Comparison of ENCODE assay signal across 14 cellular contexts in genomic region chr1:59595774-59596173, GRCh38.
A peak's percentile ranks its signal among the peaks of the same experiment; 100 is the strongest.
DNase-seq lines count a peak whose midpoint lies in the region; ATAC-seq, FAIRE-seq and TF ChIP-seq lines count a peak whose summit lies in the region.
"Had no signal": no experiment of that assay in that cellular context is flagged by ENCODE, and none has a peak within 500 bp of the region (broad histone marks: within the 10 kb centered on the region; RNA-seq: fewer than 3 reads in every experiment).

No MANE protein-coding gene starts in this region.

- H3K27me3 ChIP-seq in endothelial cell of umbilical vein (ENCODE audit: control insufficient read depth in 2 of 2, insufficient read depth in 2 of 2, low read length in 2 of 2) (no peaks in the 10 kb centered on the region), prostate gland (replicated peaks; ENCODE audit: insufficient read depth) (no peaks in the 10 kb centered on the region)

- no peaks in the 10 kb centered on the region for H3K27me3 Mint-ChIP-seq in activated naive CD8-positive, alpha-beta T cell treated with anti-CD3 and anti-CD28 coated beads, Interleukin-2, amount 50 U/mL, for 24 hours
- H3K27me3 Mint-ChIP-seq in progenitor cell of endocrine pancreas = no peaks in the 10 kb centered on the region
- H3K27me3 Mint-ChIP-seq: naive thymus-derived CD8-positive, alpha-beta T cell had no signal

- no peak for TF ChIP-seq CTCF in endothelial cell of umbilical vein (IDR thresholded peaks at IDR 0.05; ENCODE audit: extremely low read depth in 1 of 2, insufficient read depth in 1 of 2, low read depth in 1 of 2, low read length in 2 of 2)
- TF ChIP-seq CTCF in prostate gland (IDR thresholded peaks at IDR 0.05) = peak in 2 of 4 experiments; percentile 32 to 42
- no peak for TF ChIP-seq CTCF in progenitor cell of endocrine pancreas (IDR thresholded peaks at IDR 0.05; ENCODE audit: unreplicated experiment)

- H4K20me1 ChIP-seq in endothelial cell of umbilical vein (replicated peaks; ENCODE audit: control insufficient read depth, extremely low read depth, insufficient read depth, low read length) = no peaks in the 10 kb centered on the region

- H3K4me2 ChIP-seq in endothelial cell of umbilical vein (ENCODE audit: insufficient read depth, low read length) = peak overlapping the region; percentile 53

- WGBS in prostate gland = 15% methylated on average over 3 of the region's 3 CpGs

- H3K4me3 ChIP-seq in endothelial cell of umbilical vein (replicated peaks in 1 of 3; ENCODE audit: insufficient read depth in 1 of 3, low read depth in 1 of 3, low read length in 3 of 3) (no peak overlapping the region), prostate gland (no peak overlapping the region)

- H3K27ac ChIP-seq in endothelial cell of umbilical vein (ENCODE audit: insufficient read depth, low read depth, low read length) = peak overlapping the region; percentile 83
- peak overlapping the region; percentile 66 to 71 for H3K27ac ChIP-seq in prostate gland
- H3K27ac ChIP-seq: HL-60 had no signal

- no peak overlapping the region for H3K27ac Mint-ChIP-seq in activated naive CD8-positive, alpha-beta T cell treated with anti-CD3 and anti-CD28 coated beads, Interleukin-2, amount 50 U/mL, for 24 hours
- no peak overlapping the region for H3K27ac Mint-ChIP-seq in progenitor cell of endocrine pancreas
- H3K27ac Mint-ChIP-seq: naive thymus-derived CD8-positive, alpha-beta T cell had no signal

- intact Hi-C loops in endothelial cell of umbilical vein (cut with micrococcal nuclease) (loop anchor here (1.0 to 5.0 kb wide), 10 partner anchors 25 to 895 kb away; partner anchors contain the start of genes JUN and MYSM1), prostate gland (cut with DNase I) (loop anchor here (2.0 to 10.0 kb wide), 5 partner anchors 77 to 811 kb away; partner anchors contain the start of genes FGGY and JUN)

- H3K9me3 ChIP-seq in endothelial cell of umbilical vein (replicated peaks; ENCODE audit: control insufficient read depth, insufficient read depth, low read length) (no peaks in the 10 kb centered on the region), prostate gland (no peaks in the 10 kb centered on the region)

- no peak overlapping the region for H3K4me3 Mint-ChIP-seq in activated naive CD8-positive, alpha-beta T cell treated with anti-CD3 and anti-CD28 coated beads, Interleukin-2, amount 50 U/mL, for 24 hours
- no peak overlapping the region for H3K4me3 Mint-ChIP-seq in progenitor cell of endocrine pancreas (ENCODE audit: low read depth)
- H3K4me3 Mint-ChIP-seq: naive thymus-derived CD8-positive, alpha-beta T cell had no signal

- H3K4me1 ChIP-seq in endothelial cell of umbilical vein (ENCODE audit: control insufficient read depth, extremely low read depth, insufficient read depth, low read length) (peaks cover 29% of the 10 kb centered on the region), prostate gland (replicated peaks) (peaks cover 22% of the 10 kb centered on the region)

- CTCF ChIA-PET in endothelial cell of umbilical vein (lab: Charles Lee) = interaction anchor here (1.0 to 2.9 kb wide), 7 partner anchors 14 to 875 kb away, joined by 3 to 20 read pairs (median 4); no protein-coding TSS in a partner anchor

- H3K9ac ChIP-seq in endothelial cell of umbilical vein (replicated peaks; ENCODE audit: extremely low read depth, insufficient read depth, low read length) = peak overlapping the region; percentile 56

- TSS peak; percentile 99 for BruUV-seq in endothelial cell of umbilical vein (replicated peaks; lab: Mats Ljungman, UMichigan)

- no peaks in the 10 kb centered on the region for H3K36me3 Mint-ChIP-seq in activated naive CD8-positive, alpha-beta T cell treated with anti-CD3 and anti-CD28 coated beads, Interleukin-2, amount 50 U/mL, for 24 hours (ENCODE audit: low read depth)
- no peaks in the 10 kb centered on the region for H3K36me3 Mint-ChIP-seq in progenitor cell of endocrine pancreas (ENCODE audit: insufficient read depth)
- H3K36me3 Mint-ChIP-seq: naive thymus-derived CD8-positive, alpha-beta T cell had no signal

- peaks cover 3% of the 10 kb centered on the region for H3K4me1 Mint-ChIP-seq in activated naive CD8-positive, alpha-beta T cell treated with anti-CD3 and anti-CD28 coated beads, Interleukin-2, amount 50 U/mL, for 24 hours
- H3K4me1 Mint-ChIP-seq in progenitor cell of endocrine pancreas (ENCODE audit: low read depth) = peaks cover 17% of the 10 kb centered on the region
- H3K4me1 Mint-ChIP-seq: naive thymus-derived CD8-positive, alpha-beta T cell had no signal

- DNase-seq in Daoy (ENCODE audit: low read depth) (peak; percentile 45), NCI-H748 (lab: John Stamatoyannopoulos, UW; ENCODE audit: unreplicated experiment) (peak; percentile 79), endothelial cell of umbilical vein (ENCODE audit: low read depth, low spot score) (peak; percentile 80), prostate gland (ENCODE audit: low spot score) (peak; percentile 54), progenitor cell of endocrine pancreas (ENCODE audit: low spot score, unreplicated experiment) (no peak)
- no peak for DNase-seq in activated naive CD8-positive, alpha-beta T cell treated with anti-CD3 and anti-CD28 coated beads, Interleukin-2, amount 50 U/mL, for 24 hours
- DNase-seq: anterior cingulate cortex; H7; naive thymus-derived CD8-positive, alpha-beta T cell; NCI-H187; stimulated activated CD4-positive, alpha-beta T cell treated with anti-CD3 and anti-CD28 coated beads, Interleukin-4, amount 100 ng/mL, for 1 hour had no signal

- dilution Hi-C loops in endothelial cell of umbilical vein (cut with MboI; ENCODE audit: extremely low pct_ligation_motif_present, low sequenced_read_pairs) = no loop called here

- POLR2A ChIA-PET in endothelial cell of umbilical vein (lab: Charles Lee) = interaction anchor here (0.9 kb wide), 1 partner anchor 812 kb away, joined by 3 read pairs; the partner anchor contains the start of gene JUN

- H3K9me1 ChIP-seq in endothelial cell of umbilical vein (replicated peaks; ENCODE audit: control insufficient read depth, extremely low read depth, insufficient read depth, low read length) = no peaks in the 10 kb centered on the region

- no peaks in the 10 kb centered on the region for H3K9me3 Mint-ChIP-seq in activated naive CD8-positive, alpha-beta T cell treated with anti-CD3 and anti-CD28 coated beads, Interleukin-2, amount 50 U/mL, for 24 hours
- H3K9me3 Mint-ChIP-seq in progenitor cell of endocrine pancreas (ENCODE audit: low read depth) = peaks cover 2% of the 10 kb centered on the region

- TF ChIP-seq POLR2A in endothelial cell of umbilical vein (IDR thresholded peaks at IDR 0.05; ENCODE audit: low read depth, low read length) = no peak
- TF ChIP-seq POLR2A in prostate gland (IDR thresholded peaks at IDR 0.05) = no peak

- H2AFZ ChIP-seq in endothelial cell of umbilical vein (ENCODE audit: low read depth, low read length) = peak overlapping the region; percentile 8

- no peaks in the 10 kb centered on the region for H3K36me3 ChIP-seq in endothelial cell of umbilical vein (ENCODE audit: control insufficient read depth in 2 of 2, extremely low read depth in 1 of 2, insufficient read depth in 2 of 2, low read length in 2 of 2)
- H3K36me3 ChIP-seq in prostate gland = no peaks in the 10 kb centered on the region

- FAIRE-seq in endothelial cell of umbilical vein (lab: Jason Lieb, UNC) = no peak

- no peaks in the 10 kb centered on the region for H3K79me2 ChIP-seq in endothelial cell of umbilical vein (ENCODE audit: control insufficient read depth, insufficient read depth, low read length)

- no peak for ATAC-seq in activated naive CD8-positive, alpha-beta T cell treated with anti-CD3 and anti-CD28 coated beads, Interleukin-2, amount 50 U/mL, for 24 hours
- ATAC-seq in GM18909 (IDR thresholded peaks at IDR 0.05; ENCODE audit: poor library complexity, unreplicated experiment) (no peak), GM18867 (IDR thresholded peaks at IDR 0.05; ENCODE audit: unreplicated experiment) (no peak)
- ATAC-seq: naive thymus-derived CD8-positive, alpha-beta T cell had no signal

TF ChIP-seq in endothelial cell of umbilical vein, 7 proteins besides CTCF, POLR2A, EP300 and RAD21:
- TF ChIP-seq GATA2 (IDR thresholded peaks at IDR 0.05; ENCODE audit: insufficient read depth, insufficient read length, low read depth, low read length) = no peak
- TF ChIP-seq MYC (IDR thresholded peaks at IDR 0.05; ENCODE audit: low read depth, low read length) = no peak
- TF ChIP-seq POLR2AphosphoS5 (IDR thresholded peaks at IDR 0.05; ENCODE audit: insufficient read depth, low read depth, low read length) = no peak
- no peak for TF ChIP-seq EZH2 (IDR thresholded peaks at IDR 0.05; ENCODE audit: borderline replicate concordance, low read depth, low read length, severe bottlenecking)
- no peak for TF ChIP-seq JUN (IDR thresholded peaks at IDR 0.05; ENCODE audit: borderline replicate concordance, insufficient read depth, insufficient read length, low read depth)
TF ChIP-seq in endothelial cell of umbilical vein: peak in this region for 0.

Comparison
In these comparisons a context has a peak if more than half of its experiments do, and no peak if none do; other contexts are left out.
1. DNase-seq: peak in Daoy (single experiment), NCI-H748 (single experiment), endothelial cell of umbilical vein (single experiment) and prostate gland (single experiment); none in activated naive CD8-positive, alpha-beta T cell treated with anti-CD3 and anti-CD28 coated beads, Interleukin-2, amount 50 U/mL, for 24 hours (single experiment) and progenitor cell of endocrine pancreas (single experiment).